In genomic region chr2:126975671-126976655, GRCh38 we compare ENCODE assay signal across 1 cellular context.
TF ChIP-seq lines count a peak whose summit lies in the region.

No MANE protein-coding gene starts in this region.

TF ChIP-seq in GM23338, 12 proteins besides CTCF, POLR2A, EP300 and RAD21 (continued from another document):
- TF ChIP-seq ZNF462 (CRISPR knock-in tag; IDR thresholded peaks at IDR 0.05) (no peak), NANOG (IDR thresholded peaks at IDR 0.05; ENCODE audit: borderline replicate concordance) (no peak), CREB1 (CRISPR knock-in tag; IDR thresholded peaks at IDR 0.05; ENCODE audit: low read depth) (no peak), ZNF331 (CRISPR knock-in tag; IDR thresholded peaks at IDR 0.05; ENCODE audit: low read depth) (no peak), ETS1 (IDR thresholded peaks at IDR 0.05) (no peak)
